Comparison of ENCODE assay signal across 8 cellular contexts in genomic region chr5:138438724-138439536, GRCh38. TPM values are rescaled to one million over a fixed set of nuclear protein-coding genes. Genes with fewer than 3 reads are reported as not detected.
DNase-seq lines count a peak whose midpoint lies in the region; ATAC-seq and TF ChIP-seq lines count a peak whose summit lies in the region.

A gene with protein sequence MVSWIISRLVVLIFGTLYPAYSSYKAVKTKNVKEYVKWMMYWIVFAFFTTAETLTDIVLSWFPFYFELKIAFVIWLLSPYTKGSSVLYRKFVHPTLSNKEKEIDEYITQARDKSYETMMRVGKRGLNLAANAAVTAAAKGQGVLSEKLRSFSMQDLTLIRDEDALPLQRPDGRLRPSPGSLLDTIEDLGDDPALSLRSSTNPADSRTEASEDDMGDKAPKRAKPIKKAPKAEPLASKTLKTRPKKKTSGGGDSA (plus strand): TSS chr5:138439057. CDS start chr5:138439209, 152 bp downstream.

- H2AFZ ChIP-seq in MM.1S (ENCODE audit: low read length): peak within 1 kb of the TSS; percentile 75

- no peaks in the 10 kb centered on the region for H3K36me3 ChIP-seq in MM.1S (replicated peaks; ENCODE audit: insufficient read depth, low read length)

- TF ChIP-seq CTCF in Calu3 (IDR thresholded peaks at IDR 0.05; ENCODE audit: unreplicated experiment): no peak
- no peak for TF ChIP-seq CTCF in MM.1S (IDR thresholded peaks at IDR 0.05; ENCODE audit: low read length)
- TF ChIP-seq CTCF in VCaP (conservative IDR thresholded peaks at IDR 0.05): no peak
- no peak for TF ChIP-seq CTCF in cardiac fibroblast (IDR thresholded peaks at IDR 0.05; ENCODE audit: low read depth, low read length)

- ATAC-seq in GM21529 (IDR thresholded peaks at IDR 0.05; ENCODE audit: unreplicated experiment): peak; percentile 79

- H3K4me1 ChIP-seq in MM.1S (ENCODE audit: low read length): peaks cover 4% of the 10 kb centered on the region; the same call in 1 of the 2 replicates

- H3F3A ChIP-seq in MM.1S (ENCODE audit: insufficient read depth, low read length): peaks cover 10% of the 10 kb centered on the region; the same call in 1 of the 2 replicates

- peak within 1 kb of the TSS; percentile 64 for H3K4me3 Mint-ChIP-seq in Calu3 (ENCODE audit: low read depth, unreplicated experiment)

- H3K9ac ChIP-seq in MM.1S (ENCODE audit: low read length): peak within 1 kb of the TSS; percentile 47; the same call in 1 of the 2 replicates

- H3K79me2 ChIP-seq in MM.1S (ENCODE audit: low read length): no peaks in the 10 kb centered on the region

- CTCF ChIA-PET in Calu3 (lab: Charles Lee): interaction anchor here (0.6 to 1.4 kb wide), 2 partner anchors 65 kb away, joined by 3 to 4 read pairs; no protein-coding TSS in a partner anchor

- H3K36me3 Mint-ChIP-seq in Calu3 (ENCODE audit: insufficient read depth, unreplicated experiment): peaks cover 61% of the 10 kb centered on the region

- no peaks in the 10 kb centered on the region for H3K9me2 ChIP-seq in MM.1S (replicated peaks; ENCODE audit: insufficient read depth, low read length)

- H3K4me3 ChIP-seq in MM.1S (ENCODE audit: low read length) (peak within 1 kb of the TSS; percentile 63), cardiac fibroblast (replicated peaks in 1 of 2; ENCODE audit: low read depth in 2 of 2, low read length in 2 of 2) (peak within 1 kb of the TSS; percentile 52)

- H3K27me3 ChIP-seq in MM.1S (replicated peaks; ENCODE audit: insufficient read depth, low read length): no peaks in the 10 kb centered on the region

- intact Hi-C loops in Calu3 (cut with micrococcal nuclease; ENCODE audit: unreplicated experiment): no loop called here

- H3K9me3 ChIP-seq in MM.1S (replicated peaks; ENCODE audit: insufficient read depth, low read length): no peaks in the 10 kb centered on the region

- no peaks in the 10 kb centered on the region for H3K9me3 Mint-ChIP-seq in Calu3 (ENCODE audit: low read depth, unreplicated experiment)

- no peak within 1 kb of the TSS for H3K27ac Mint-ChIP-seq in Calu3 (ENCODE audit: unreplicated experiment)

- H3K4me1 Mint-ChIP-seq in Calu3 (ENCODE audit: low read depth, unreplicated experiment): peaks cover 7% of the 10 kb centered on the region

- no TSS peak for BruUV-seq in Calu3 (replicated peaks; lab: Mats Ljungman, UMichigan)

- peak; percentile 64 for DNase-seq in Calu3
- peak; percentile 65 for DNase-seq in MM.1S
- DNase-seq in cardiac fibroblast (ENCODE audit: low read depth in 2 of 2): peak; percentile 28 to 54
- DNase-seq in iris pigment epithelial cell (ENCODE audit: low read depth): peak; percentile 52
- DNase-seq in stimulated activated CD4-positive, alpha-beta T cell treated with anti-CD3 and anti-CD28 coated beads, Interleukin-1b, Interleukin-23, amount 100 ng/mL, for 24 hours (ENCODE audit: low read depth in 4 of 4, low spot score in 1 of 4): peak in 3 of 4 experiments; percentile 39 to 60 (median 47)
- DNase-seq in KG1 (lab: John Stamatoyannopoulos, UW): no peak

- H3K4me2 ChIP-seq in MM.1S (ENCODE audit: low read depth, low read length): peak within 1 kb of the TSS; percentile 97

- H3K27me3 Mint-ChIP-seq in Calu3 (ENCODE audit: unreplicated experiment): peaks cover 15% of the 10 kb centered on the region

- no peaks in the 10 kb centered on the region for H4K20me1 ChIP-seq in MM.1S (ENCODE audit: insufficient read depth, low read length)

- no peak within 1 kb of the TSS for H3K27ac ChIP-seq in MM.1S (ENCODE audit: low read length)
- H3K27ac ChIP-seq in VCaP: peak within 1 kb of the TSS; percentile 60

RNA-seq across cellular contexts. Expression of the gene that starts here (rescaled TPM):
- 2.5 and 2.7 TPM in 2 replicates for total RNA-seq in Calu3 (2022)
